14 cellular contexts compared by ENCODE assay signal in the genomic region with DNA sequence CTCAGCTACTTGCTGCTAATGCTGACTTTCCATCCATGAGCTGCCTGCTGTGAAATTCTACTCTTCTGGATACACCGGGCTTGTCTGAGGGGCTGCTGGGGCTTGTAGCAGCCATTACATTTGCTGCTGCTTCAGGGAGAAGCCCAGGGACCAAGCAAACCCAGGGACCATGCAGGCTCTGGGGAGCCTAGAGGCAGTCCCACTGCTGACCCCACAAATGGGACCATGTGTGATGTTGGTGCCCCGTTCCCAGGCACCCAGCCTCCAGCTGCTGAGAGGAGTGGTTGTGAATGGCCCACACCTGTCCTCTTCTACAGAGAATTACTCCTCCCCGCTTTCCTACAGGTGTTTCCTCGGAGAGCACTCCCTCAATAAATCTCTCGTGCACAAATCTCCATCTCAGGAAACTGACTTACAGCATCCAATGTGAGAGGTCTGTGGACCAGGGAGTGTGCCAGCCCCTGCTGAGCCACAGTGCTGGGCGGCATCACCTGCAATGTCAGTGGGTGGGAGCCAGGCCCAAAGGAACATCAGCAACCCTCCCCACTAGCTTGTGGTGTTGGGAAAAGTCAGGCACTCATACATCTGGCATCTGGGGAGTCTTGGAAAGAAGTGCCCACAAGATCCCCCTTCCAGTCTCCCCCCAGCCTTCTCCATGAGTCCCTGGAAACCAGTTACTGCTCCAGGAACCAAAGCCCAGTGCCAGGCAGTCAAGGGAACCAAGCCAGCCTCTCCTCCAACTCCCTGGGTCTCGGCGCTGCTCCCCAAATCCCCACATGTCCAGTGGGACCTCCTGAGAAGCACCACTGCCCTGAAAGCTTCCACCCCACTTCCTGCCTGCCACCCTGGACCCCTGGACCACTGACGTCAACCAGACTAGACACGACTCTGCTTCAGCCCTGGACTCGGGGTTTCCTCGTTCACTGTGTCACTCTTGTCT.
DNase-seq lines count a peak whose midpoint lies in the region; TF ChIP-seq lines count a peak whose summit lies in the region.
"Had no signal": no experiment of that assay in that cellular context is flagged by ENCODE, and none has a peak within 500 bp of the region (broad histone marks: within the 10 kb centered on the region; RNA-seq: fewer than 3 reads in every experiment).

No MANE protein-coding gene starts in this region.

- H3K27ac ChIP-seq in left ventricle myocardium inferior (replicated peaks) (peak overlapping the region; percentile 91), esophagus muscularis mucosa (replicated peaks in 1 of 4) (peak overlapping the region; percentile 58 to 84 (median 63)), osteoblast (ENCODE audit: low read depth, low read length) (peak overlapping the region; percentile 98), uterus (peak overlapping the region; percentile 72 to 90), WERI-Rb-1 (no peak overlapping the region)

- H3K36me3 ChIP-seq in left ventricle myocardium inferior (peaks cover 2% of the 10 kb centered on the region), esophagus muscularis mucosa (peaks cover 0 to 5% (median 4%) of the 10 kb centered on the region in 4 donors), osteoblast (ENCODE audit: insufficient read depth, low read length) (peaks cover under 1% of the 10 kb centered on the region), uterus (no peaks in the 10 kb centered on the region), WERI-Rb-1 (no peaks in the 10 kb centered on the region)

- no peak for DNase-seq in left ventricle myocardium inferior
- no peak for DNase-seq in cardiac septum (ENCODE audit: low spot score)
- DNase-seq in esophagus muscularis mucosa (ENCODE audit: extremely low spot score), result no peak
- no peak for DNase-seq in osteoblast (ENCODE audit: insufficient read length, low spot score, missing footprints)
- no peak for DNase-seq in uterus
- DNase-seq in WERI-Rb-1, result no peak
- no peak for DNase-seq in activated T-helper 1 cell treated with anti-CD3 and anti-CD28 coated beads, Interleukin-12 subunit alpha, Interleukin-12 subunit beta, Interleukin-2, Interleukin-4 antibody, amounts not matched to agents 30 ng/mL and 10 ng/mL and 1 ng/mL, durations not matched to agents 14 hours and 24 hours and 36 hours (ENCODE audit: low spot score)
- DNase-seq in HUDEP-2 (lab: John Stamatoyannopoulos, UW; ENCODE audit: unreplicated experiment in 76 of 76), result no peak
- DNase-seq: activated CD4-positive, alpha-beta T cell treated with anti-CD3 and anti-CD28 coated beads, Interleukin-2, amount 10 ng/mL, durations not matched to agents 7 days and 5 days; islet precursor cell; KBM-7; naive thymus-derived CD4-positive, alpha-beta T cell; NCI-H1436 treated with DMSO at 0.1 percent for 48 hours; NCI-H510A treated with DMSO at 0.1 percent for 48 hours had no signal

- intact Hi-C loops in left ventricle myocardium inferior (cut with micrococcal nuclease) (loop anchor here (10.0 kb wide), 1 partner anchor 55 kb away; no protein-coding TSS in a partner anchor), cardiac septum (cut with DNase I) (loop anchor here (5.0 kb wide), 1 partner anchor 47 kb away; no protein-coding TSS in a partner anchor), esophagus muscularis mucosa (cut with DNase I) (loop anchor here (5.0 kb wide), 1 partner anchor 103 kb away; no protein-coding TSS in a partner anchor), uterus (cut with DNase I; ENCODE audit: low total_unique reads) (no loop called here)
- intact Hi-C loops in activated T-helper 1 cell treated with anti-CD3 and anti-CD28 coated beads, Interleukin-12 subunit alpha, Interleukin-12 subunit beta, Interleukin-2, Interleukin-4 antibody, amounts not matched to agents 30 ng/mL and 10 ng/mL and 1 ng/mL, durations not matched to agents 14 hours and 24 hours and 36 hours (cut with micrococcal nuclease), result no loop called here

- H3K4me3 ChIP-seq in left ventricle myocardium inferior (no peak overlapping the region), esophagus muscularis mucosa (no peak overlapping the region), osteoblast (ENCODE audit: insufficient read depth, low read length) (no peak overlapping the region), uterus (no peak overlapping the region), WERI-Rb-1 (ENCODE audit: low read depth, low read length) (no peak overlapping the region)

- H3K79me2 ChIP-seq in osteoblast (ENCODE audit: insufficient read depth, low read length), result no peaks in the 10 kb centered on the region

- H2AFZ ChIP-seq in osteoblast (ENCODE audit: low read length), result no peak overlapping the region

- no peak for TF ChIP-seq EP300 in esophagus muscularis mucosa (IDR thresholded peaks at IDR 0.05)

- TF ChIP-seq POLR2A in esophagus muscularis mucosa (IDR thresholded peaks at IDR 0.05; ENCODE audit: low read depth), result no peak
- TF ChIP-seq POLR2A in uterus (IDR thresholded peaks at IDR 0.05), result no peak

- no peaks in the 10 kb centered on the region for H3K36me3 Mint-ChIP-seq in activated T-helper 1 cell treated with anti-CD3 and anti-CD28 coated beads, Interleukin-12 subunit alpha, Interleukin-12 subunit beta, Interleukin-2, Interleukin-4 antibody, amounts not matched to agents 30 ng/mL and 10 ng/mL and 1 ng/mL, durations not matched to agents 14 hours and 24 hours and 36 hours (ENCODE audit: low read depth)

- WGBS in esophagus muscularis mucosa, result 85% methylated on average over 12 of the region's 12 CpGs

- H3K4me1 Mint-ChIP-seq in activated T-helper 1 cell treated with anti-CD3 and anti-CD28 coated beads, Interleukin-12 subunit alpha, Interleukin-12 subunit beta, Interleukin-2, Interleukin-4 antibody, amounts not matched to agents 30 ng/mL and 10 ng/mL and 1 ng/mL, durations not matched to agents 14 hours and 24 hours and 36 hours (ENCODE audit: low read depth), result no peaks in the 10 kb centered on the region
- H3K4me1 Mint-ChIP-seq: activated CD4-positive, alpha-beta T cell treated with anti-CD3 and anti-CD28 coated beads, Interleukin-2, amount 10 ng/mL, durations not matched to agents 7 days and 5 days had no signal

- H4K20me1 ChIP-seq in osteoblast (ENCODE audit: insufficient read depth, low read length), result no peaks in the 10 kb centered on the region

- H3K9me3 Mint-ChIP-seq in activated T-helper 1 cell treated with anti-CD3 and anti-CD28 coated beads, Interleukin-12 subunit alpha, Interleukin-12 subunit beta, Interleukin-2, Interleukin-4 antibody, amounts not matched to agents 30 ng/mL and 10 ng/mL and 1 ng/mL, durations not matched to agents 14 hours and 24 hours and 36 hours, result no peaks in the 10 kb centered on the region

- H3K27ac Mint-ChIP-seq in activated T-helper 1 cell treated with anti-CD3 and anti-CD28 coated beads, Interleukin-12 subunit alpha, Interleukin-12 subunit beta, Interleukin-2, Interleukin-4 antibody, amounts not matched to agents 30 ng/mL and 10 ng/mL and 1 ng/mL, durations not matched to agents 14 hours and 24 hours and 36 hours, result no peak overlapping the region
- H3K27ac Mint-ChIP-seq: activated CD4-positive, alpha-beta T cell treated with anti-CD3 and anti-CD28 coated beads, Interleukin-2, amount 10 ng/mL, durations not matched to agents 7 days and 5 days; naive thymus-derived CD4-positive, alpha-beta T cell had no signal

- no peaks in the 10 kb centered on the region for H3K27me3 ChIP-seq in left ventricle myocardium inferior (ENCODE audit: low read depth)
- H3K27me3 ChIP-seq in esophagus muscularis mucosa, result no peaks in the 10 kb centered on the region
- no peaks in the 10 kb centered on the region for H3K27me3 ChIP-seq in osteoblast (ENCODE audit: insufficient read depth, low read length)
- no peaks in the 10 kb centered on the region for H3K27me3 ChIP-seq in uterus
- H3K27me3 ChIP-seq in WERI-Rb-1 (ENCODE audit: insufficient read depth, low read depth, severe bottlenecking), result no peaks in the 10 kb centered on the region

- peaks cover 3% of the 10 kb centered on the region for H3K27me3 Mint-ChIP-seq in activated T-helper 1 cell treated with anti-CD3 and anti-CD28 coated beads, Interleukin-12 subunit alpha, Interleukin-12 subunit beta, Interleukin-2, Interleukin-4 antibody, amounts not matched to agents 30 ng/mL and 10 ng/mL and 1 ng/mL, durations not matched to agents 14 hours and 24 hours and 36 hours (ENCODE audit: insufficient read depth)
- H3K27me3 Mint-ChIP-seq: activated CD4-positive, alpha-beta T cell treated with anti-CD3 and anti-CD28 coated beads, Interleukin-2, amount 10 ng/mL, durations not matched to agents 7 days and 5 days; naive thymus-derived CD4-positive, alpha-beta T cell had no signal

- H3K4me3 Mint-ChIP-seq in activated T-helper 1 cell treated with anti-CD3 and anti-CD28 coated beads, Interleukin-12 subunit alpha, Interleukin-12 subunit beta, Interleukin-2, Interleukin-4 antibody, amounts not matched to agents 30 ng/mL and 10 ng/mL and 1 ng/mL, durations not matched to agents 14 hours and 24 hours and 36 hours, result no peak overlapping the region
- H3K4me3 Mint-ChIP-seq: activated CD4-positive, alpha-beta T cell treated with anti-CD3 and anti-CD28 coated beads, Interleukin-2, amount 10 ng/mL, durations not matched to agents 7 days and 5 days; naive thymus-derived CD4-positive, alpha-beta T cell had no signal

- TF ChIP-seq CTCF in left ventricle myocardium inferior (IDR thresholded peaks at IDR 0.05; ENCODE audit: borderline replicate concordance) (no peak), esophagus muscularis mucosa (IDR thresholded peaks at IDR 0.05) (no peak), osteoblast (IDR thresholded peaks at IDR 0.05; ENCODE audit: extremely low read depth, low read depth, low read length) (no peak), uterus (IDR thresholded peaks at IDR 0.05) (no peak), WERI-Rb-1 (IDR thresholded peaks at IDR 0.05; ENCODE audit: low read depth, low read length) (no peak)

- H3K9me3 ChIP-seq in left ventricle myocardium inferior (replicated peaks), result peaks cover 8% of the 10 kb centered on the region
- H3K9me3 ChIP-seq in esophagus muscularis mucosa, result no peaks in the 10 kb centered on the region
- no peaks in the 10 kb centered on the region for H3K9me3 ChIP-seq in osteoblast (ENCODE audit: low read depth, low read length)
- H3K9me3 ChIP-seq in uterus, result no peaks in the 10 kb centered on the region
- H3K9me3 ChIP-seq in WERI-Rb-1 (ENCODE audit: severe bottlenecking), result no peaks in the 10 kb centered on the region

- peaks cover 71% of the 10 kb centered on the region for H3K4me1 ChIP-seq in left ventricle myocardium inferior
- peaks cover 43 to 61% (median 52%) of the 10 kb centered on the region in 4 donors for H3K4me1 ChIP-seq in esophagus muscularis mucosa
- H3K4me1 ChIP-seq in osteoblast (ENCODE audit: insufficient read depth, low read length), result peaks cover 46% of the 10 kb centered on the region
- peaks cover 0 to 6% of the 10 kb centered on the region in 2 donors for H3K4me1 ChIP-seq in uterus

- no peak overlapping the region for H3K4me2 ChIP-seq in osteoblast (ENCODE audit: insufficient read depth, low read length)

Comparison
In these comparisons a context has a peak if more than half of its experiments do, and no peak if none do; other contexts are left out.
1. intact Hi-C loops: an anchor here in left ventricle myocardium inferior (10.0 kb wide), cardiac septum (5.0 kb wide) and esophagus muscularis mucosa (5.0 kb wide); none called in uterus and activated T-helper 1 cell treated with anti-CD3 and anti-CD28 coated beads, Interleukin-12 subunit alpha, Interleukin-12 subunit beta, Interleukin-2, Interleukin-4 antibody, amounts not matched to agents 30 ng/mL and 10 ng/mL and 1 ng/mL, durations not matched to agents 14 hours and 24 hours and 36 hours.